15 cellular contexts compared by ENCODE assay signal in genomic region chr10:73627300-73627699, GRCh38. TPM values are rescaled to one million over a fixed set of nuclear protein-coding genes. Genes with fewer than 3 reads are reported as not detected.
DNase-seq lines count a peak whose midpoint lies in the region; ATAC-seq and TF ChIP-seq lines count a peak whose summit lies in the region.
"Had no signal": no experiment of that assay in that cellular context is flagged by ENCODE, and none has a peak within 500 bp of the region (broad histone marks: within the 10 kb centered on the region; RNA-seq: fewer than 3 reads in every experiment).

No MANE protein-coding gene starts in this region.

- WGBS in sigmoid colon, 2 donors = 96% methylated on average over 6 of the region's 6 CpGs

- no peaks in the 10 kb centered on the region for H3K36me3 ChIP-seq in sigmoid colon
- H3K36me3 ChIP-seq: thyroid gland had no signal

- H3K9me3 Mint-ChIP-seq in activated T-cell treated with anti-CD3 and anti-CD28 coated beads, Interleukin-2, amount 50 U/mL, for 4 hours = no peaks in the 10 kb centered on the region
- H3K9me3 Mint-ChIP-seq in IgD-negative memory B cell = no peaks in the 10 kb centered on the region
- H3K9me3 Mint-ChIP-seq in activated naive CD8-positive, alpha-beta T cell treated with anti-CD3 and anti-CD28 coated beads, Interleukin-2, amount 50 U/mL, for 24 hours = no peaks in the 10 kb centered on the region

- H3K27me3 ChIP-seq in sigmoid colon = no peaks in the 10 kb centered on the region
- H3K27me3 ChIP-seq: thyroid gland had no signal

- H3K36me3 Mint-ChIP-seq in activated T-cell treated with anti-CD3 and anti-CD28 coated beads, Interleukin-2, amount 50 U/mL, for 4 hours (ENCODE audit: insufficient read depth) = no peaks in the 10 kb centered on the region
- H3K36me3 Mint-ChIP-seq in IgD-negative memory B cell = no peaks in the 10 kb centered on the region
- peaks cover 3% of the 10 kb centered on the region for H3K36me3 Mint-ChIP-seq in activated naive CD8-positive, alpha-beta T cell treated with anti-CD3 and anti-CD28 coated beads, Interleukin-2, amount 50 U/mL, for 24 hours (ENCODE audit: low read depth)

- peak overlapping the region; percentile 93 for H3K4me3 Mint-ChIP-seq in activated T-cell treated with anti-CD3 and anti-CD28 coated beads, Interleukin-2, amount 50 U/mL, for 4 hours
- peak overlapping the region; percentile 76 to 100 (median 94) for H3K4me3 Mint-ChIP-seq in IgD-negative memory B cell
- H3K4me3 Mint-ChIP-seq in activated naive CD8-positive, alpha-beta T cell treated with anti-CD3 and anti-CD28 coated beads, Interleukin-2, amount 50 U/mL, for 24 hours = peak overlapping the region; percentile 95

- no peak for ATAC-seq in activated T-cell treated with anti-CD3 and anti-CD28 coated beads, Interleukin-2, amount 50 U/mL, for 4 hours
- ATAC-seq in activated naive CD8-positive, alpha-beta T cell treated with anti-CD3 and anti-CD28 coated beads, Interleukin-2, amount 50 U/mL, for 24 hours = no peak
- ATAC-seq: left ventricle myocardium superior had no signal

- DNase-seq in activated T-cell treated with anti-CD3 and anti-CD28 coated beads, Interleukin-2, amount 50 U/mL, for 4 hours = no peak
- DNase-seq in activated T-cell treated with anti-CD3 and anti-CD28 coated beads for 4 hours (no peak), sigmoid colon (peak; percentile 4), NCI-H1694 (lab: John Stamatoyannopoulos, UW) (no peak), RPMI8226 (no peak), SIG-M5 treated with dmso at 0.1 percent for 504 hours (lab: John Stamatoyannopoulos, UW; ENCODE audit: unreplicated experiment) (no peak)
- DNase-seq in activated naive CD8-positive, alpha-beta T cell treated with anti-CD3 and anti-CD28 coated beads, Interleukin-2, amount 50 U/mL, for 24 hours = no peak
- DNase-seq: DMS79, KBM-7, left ventricle myocardium superior, NCI-H1930, NCI-H526, occipital lobe, thyroid gland had no signal

- TF ChIP-seq POLR2A in sigmoid colon (IDR thresholded peaks at IDR 0.05) = no peak

- peaks cover 20% of the 10 kb centered on the region for H3K4me1 Mint-ChIP-seq in activated T-cell treated with anti-CD3 and anti-CD28 coated beads, Interleukin-2, amount 50 U/mL, for 4 hours (ENCODE audit: low read depth)
- H3K4me1 Mint-ChIP-seq in IgD-negative memory B cell = peaks cover 5 to 17% (median 13%) of the 10 kb centered on the region in 3 donors
- H3K4me1 Mint-ChIP-seq in activated naive CD8-positive, alpha-beta T cell treated with anti-CD3 and anti-CD28 coated beads, Interleukin-2, amount 50 U/mL, for 24 hours = peaks cover 19% of the 10 kb centered on the region

- H3K27me3 Mint-ChIP-seq in activated T-cell treated with anti-CD3 and anti-CD28 coated beads, Interleukin-2, amount 50 U/mL, for 4 hours (ENCODE audit: low read depth) = no peaks in the 10 kb centered on the region
- no peaks in the 10 kb centered on the region for H3K27me3 Mint-ChIP-seq in IgD-negative memory B cell
- H3K27me3 Mint-ChIP-seq in activated naive CD8-positive, alpha-beta T cell treated with anti-CD3 and anti-CD28 coated beads, Interleukin-2, amount 50 U/mL, for 24 hours = no peaks in the 10 kb centered on the region

- no peak overlapping the region for H3K4me3 ChIP-seq in sigmoid colon

- H3K27ac Mint-ChIP-seq in IgD-negative memory B cell = peak overlapping the region in 2 of 3 donors; percentile 36 to 64
- H3K27ac Mint-ChIP-seq in activated naive CD8-positive, alpha-beta T cell treated with anti-CD3 and anti-CD28 coated beads, Interleukin-2, amount 50 U/mL, for 24 hours = no peak overlapping the region

- TF ChIP-seq CTCF in sigmoid colon (IDR thresholded peaks at IDR 0.05) = no peak

- no peak for TF ChIP-seq EP300 in sigmoid colon (IDR thresholded peaks at IDR 0.05)

- H3K27ac ChIP-seq in sigmoid colon = no peak overlapping the region

- intact Hi-C loops in sigmoid colon (cut with DNase I) = loop anchor here (2.0 kb wide), 1 partner anchor 54 kb away; no protein-coding TSS in a partner anchor

- peaks cover 0 to 15% (median 7%) of the 10 kb centered on the region in 4 donors for H3K4me1 ChIP-seq in sigmoid colon

- no peaks in the 10 kb centered on the region for H3K9me3 ChIP-seq in sigmoid colon
- H3K9me3 ChIP-seq: thyroid gland had no signal

RNA-seq across cellular contexts. Expression of gene MYOZ1, which starts 14.0 kb away (rescaled TPM):
- not detected for total RNA-seq in activated T-cell treated with anti-CD3 and anti-CD28 coated beads, Interleukin-2, amount 50 U/mL, for 4 hours
- not detected for polyA plus RNA-seq in IgD-negative memory B cell
- total RNA-seq in sigmoid colon = not detected
- polyA plus RNA-seq in sigmoid colon = 1 to 10 TPM in 1 of 3 donors, under 1 TPM in 1, not detected in 1; 0.17 to 1.2 TPM

RNA-seq across cellular contexts. Expression of gene SYNPO2L, which starts 28.5 kb away (rescaled TPM):
- under 1 TPM in 1 of 3 donors, not detected in 2; 0.18 TPM for total RNA-seq in activated T-cell treated with anti-CD3 and anti-CD28 coated beads, Interleukin-2, amount 50 U/mL, for 4 hours
- not detected for polyA plus RNA-seq in IgD-negative memory B cell
- total RNA-seq in sigmoid colon = not detected
- polyA plus RNA-seq in sigmoid colon = under 1 TPM in 2 of 3 donors, not detected in 1; 0.12 to 0.23 TPM
- total RNA-seq: occipital lobe, thyroid gland had no signal

RNA-seq across cellular contexts. Expression of gene USP54, which starts 36.2 kb away (rescaled TPM):
- total RNA-seq in activated T-cell treated with anti-CD3 and anti-CD28 coated beads, Interleukin-2, amount 50 U/mL, for 4 hours = 10 to 100 TPM in 2 of 3 donors, 1 to 10 TPM in 1; 8.8 to 11.9 (median 10.5) TPM
- polyA plus RNA-seq in IgD-negative memory B cell (0.75 TPM), sigmoid colon (10 to 100 TPM; 14.4 to 19.1 (median 18.5) TPM)
- total RNA-seq in sigmoid colon = 10 to 100 TPM; 30.8 to 71.2 (median 40.6) TPM
